2 cellular contexts compared by ENCODE assay signal in genomic region chr12:25328082-25328712, GRCh38.
TF ChIP-seq lines count a peak whose summit lies in the region.

No MANE protein-coding gene starts in this region.

TF ChIP-seq in K562, 482 proteins besides CTCF, POLR2A, EP300 and RAD21 (continued from another document and continues in another):
- no peak for TF ChIP-seq THAP7 (CRISPR knock-in tag; IDR thresholded peaks at IDR 0.05)
- no peak for TF ChIP-seq GMEB1 (CRISPR knock-in tag; IDR thresholded peaks at IDR 0.05)
- TF ChIP-seq RAD51 (IDR thresholded peaks at IDR 0.05; ENCODE audit: borderline replicate concordance, low read depth): peak; percentile 81
- TF ChIP-seq NFE2L1 (tag; IDR thresholded peaks at IDR 0.05; ENCODE audit: borderline replicate concordance, low read depth): no peak
- TF ChIP-seq TRIM28 (IDR thresholded peaks at IDR 0.05): no peak
- no peak for TF ChIP-seq KDM2B (CRISPR knock-in tag; IDR thresholded peaks at IDR 0.05)
- TF ChIP-seq CEBPB (tag; IDR thresholded peaks at IDR 0.05): peak; percentile 49
- peak; percentile 93 for TF ChIP-seq TFE3 (CRISPR knock-in tag; IDR thresholded peaks at IDR 0.05)
- TF ChIP-seq SREBF2 (CRISPR knock-in tag; IDR thresholded peaks at IDR 0.05): no peak
- TF ChIP-seq ATF3 (IDR thresholded peaks at IDR 0.05): peak; percentile 73
- no peak for TF ChIP-seq ATF3 (CRISPR knock-in tag; conservative IDR thresholded peaks at IDR 0.05)
- no peak for TF ChIP-seq PBX2 (CRISPR knock-in tag; IDR thresholded peaks at IDR 0.05; ENCODE audit: low read depth)
- peak; percentile 45 for TF ChIP-seq PBX2 (tag; conservative IDR thresholded peaks at IDR 0.05; ENCODE audit: low read depth)
- TF ChIP-seq JUND (IDR thresholded peaks at IDR 0.05; ENCODE audit: borderline replicate concordance, low read depth, low read length): peak; percentile 15; the same call in 1 of the 2 replicates
- peak; percentile 54; the same call in 2 of the 3 replicates for TF ChIP-seq JUND (tag; IDR thresholded peaks at IDR 0.05; ENCODE audit: borderline replicate concordance, low read depth, low read length)
- TF ChIP-seq JUN (IDR thresholded peaks at IDR 0.05; ENCODE audit: borderline replicate concordance, low read depth, low read length): 0 out of 2 replicates have a peak, but pooled peaks have one; percentile 20
- no peak for TF ChIP-seq JUN (CRISPR knock-in tag; IDR thresholded peaks at IDR 0.05; ENCODE audit: borderline replicate concordance)
- no peak for TF ChIP-seq ETV5 (CRISPR knock-in tag; IDR thresholded peaks at IDR 0.05; ENCODE audit: low read depth)
- no peak for TF ChIP-seq RBM22 (IDR thresholded peaks at IDR 0.05; ENCODE audit: low read depth, low read length, poor library complexity, severe bottlenecking)
- no peak for TF ChIP-seq SIN3B (IDR thresholded peaks at IDR 0.05; ENCODE audit: low read depth)
- TF ChIP-seq USF2 (CRISPR knock-in tag; IDR thresholded peaks at IDR 0.05): 0 out of 2 replicates have a peak, but pooled peaks have one; percentile 13
- TF ChIP-seq TOE1 (IDR thresholded peaks at IDR 0.05; ENCODE audit: borderline replicate concordance): 0 out of 2 replicates have a peak, but pooled peaks have one; percentile 27
- no peak for TF ChIP-seq TOE1 (CRISPR knock-in tag; IDR thresholded peaks at IDR 0.05; ENCODE audit: borderline replicate concordance, low read depth)
- TF ChIP-seq MEF2A (IDR thresholded peaks at IDR 0.05; ENCODE audit: control insufficient read depth, low read depth, low read length): no peak

TF ChIP-seq in HepG2, 621 proteins besides CTCF, POLR2A, EP300 and RAD21 (continued from another document):
- TF ChIP-seq ZBTB7A (CRISPR knock-in tag; IDR thresholded peaks at IDR 0.05) (no peak), SAP130 (CRISPR knock-in tag; IDR thresholded peaks at IDR 0.05; ENCODE audit: low read depth) (no peak), ZNF598 (CRISPR knock-in tag; IDR thresholded peaks at IDR 0.05; ENCODE audit: borderline replicate concordance) (no peak), E2F5 (CRISPR knock-in tag; conservative IDR thresholded peaks at IDR 0.05) (no peak), ZBTB42 (CRISPR knock-in tag; IDR thresholded peaks at IDR 0.05) (no peak), TBX2 (CRISPR knock-in tag; IDR thresholded peaks at IDR 0.05; ENCODE audit: borderline replicate concordance) (no peak), USF2 (IDR thresholded peaks at IDR 0.05; ENCODE audit: low read depth, low read length) (0 out of 2 replicates have a peak, but pooled peaks have one; percentile 31), USF2 (CRISPR knock-in tag; IDR thresholded peaks at IDR 0.05; ENCODE audit: borderline replicate concordance) (no peak), NFKBIZ (CRISPR knock-in tag; IDR thresholded peaks at IDR 0.05) (no peak), PAXIP1 (CRISPR knock-in tag; conservative IDR thresholded peaks at IDR 0.05) (no peak), MZF1 (CRISPR knock-in tag; IDR thresholded peaks at IDR 0.05; ENCODE audit: borderline replicate concordance) (no peak), SP1 (IDR thresholded peaks at IDR 0.05) (no peak), SP1 (CRISPR knock-in tag; IDR thresholded peaks at IDR 0.05) (no peak), ATF2 (CRISPR knock-in tag; IDR thresholded peaks at IDR 0.05) (no peak), E2F2 (CRISPR knock-in tag; IDR thresholded peaks at IDR 0.05; ENCODE audit: borderline replicate concordance) (no peak), STAG1 (CRISPR knock-in tag; IDR thresholded peaks at IDR 0.05) (no peak), RBAK (CRISPR knock-in tag; IDR thresholded peaks at IDR 0.05) (no peak), BHLHE40 (IDR thresholded peaks at IDR 0.05; ENCODE audit: low read length) (no peak), CENPT (CRISPR knock-in tag; IDR thresholded peaks at IDR 0.05; ENCODE audit: low read depth) (no peak), ZNF256 (CRISPR knock-in tag; conservative IDR thresholded peaks at IDR 0.05) (no peak)
TF ChIP-seq in HepG2: peak in this region for 4.
